ENCODE assay signal across 8 cellular contexts in genomic region chr3:136860541-136860940, GRCh38. TPM values are rescaled to one million over a fixed set of nuclear protein-coding genes. Genes with fewer than 3 reads are reported as not detected.
A peak's percentile ranks its signal among the peaks of the same experiment; 100 is the strongest.
DNase-seq lines count a peak whose midpoint lies in the region; ATAC-seq lines count a peak whose summit lies in the region.

No MANE protein-coding gene starts in this region.

- peaks cover 7% of the 10 kb centered on the region for H3K79me2 ChIP-seq in trophoblast cell (ENCODE audit: control insufficient read depth, insufficient read depth, low read length, poor library complexity)

- H4K12ac ChIP-seq in trophoblast cell (ENCODE audit: low read depth, low read length) = no peak overlapping the region

- intact Hi-C loops in sciatic nerve (cut with DNase I) = no loop called here

- no peak overlapping the region for H2BK12ac ChIP-seq in trophoblast cell (ENCODE audit: low read length)

- no peak overlapping the region for H2AFZ ChIP-seq in trophoblast cell (ENCODE audit: insufficient read depth, low read length, poor library complexity)

- no peak overlapping the region for H3K4ac ChIP-seq in trophoblast cell (ENCODE audit: low read depth, low read length)

- H3K9ac ChIP-seq in trophoblast cell (ENCODE audit: low read length) = no peak overlapping the region

- H3K79me1 ChIP-seq in trophoblast cell (ENCODE audit: low read length) = peaks cover 8% of the 10 kb centered on the region

- H2BK120ac ChIP-seq in trophoblast cell (ENCODE audit: insufficient read depth, low read length, poor library complexity) = no peak overlapping the region

- no peaks in the 10 kb centered on the region for H3K9me3 ChIP-seq in effector memory CD4-positive, alpha-beta T cell (ENCODE audit: control insufficient read depth, low read length)
- H3K9me3 ChIP-seq in trophoblast cell (ENCODE audit: insufficient read depth, low read depth, low read length) = no peaks in the 10 kb centered on the region

- ATAC-seq in HG03095 (IDR thresholded peaks at IDR 0.05; ENCODE audit: unreplicated experiment) (no peak), sciatic nerve (no peak)

- no peaks in the 10 kb centered on the region for H3K36me3 ChIP-seq in effector memory CD4-positive, alpha-beta T cell (ENCODE audit: control insufficient read depth, insufficient read depth, low read length)
- peaks cover 0 to 2% of the 10 kb centered on the region in 2 experiments for H3K36me3 ChIP-seq in trophoblast cell (ENCODE audit: control insufficient read depth in 1 of 2, insufficient read depth in 2 of 2, low read length in 2 of 2)

- H2BK5ac ChIP-seq in trophoblast cell (ENCODE audit: low read depth, low read length, poor library complexity) = no peak overlapping the region

- no peak overlapping the region for H3K23ac ChIP-seq in trophoblast cell (ENCODE audit: low read length)

- peak overlapping the region; percentile 73 for H3K27ac ChIP-seq in effector memory CD4-positive, alpha-beta T cell (ENCODE audit: insufficient read depth, low read length, poor library complexity, severe bottlenecking)
- H3K27ac ChIP-seq in trophoblast cell (ENCODE audit: low read depth, low read length) = no peak overlapping the region

- no CpG with 5 or more reads among the region's 4 CpGs for WGBS in trophoblast cell (ENCODE audit: extremely low coverage, insufficient coverage, insufficient read length)

- H3K4me1 ChIP-seq in effector memory CD4-positive, alpha-beta T cell (ENCODE audit: control insufficient read depth, insufficient read depth, low read length, poor library complexity, severe bottlenecking) = peaks cover 7% of the 10 kb centered on the region
- H3K4me1 ChIP-seq in trophoblast cell (ENCODE audit: control insufficient read depth in 1 of 2, insufficient read depth in 2 of 2, low read length in 2 of 2) = no peaks in the 10 kb centered on the region

- no peak overlapping the region for H3K14ac ChIP-seq in trophoblast cell (ENCODE audit: low read length)

- no peak overlapping the region for H4K8ac ChIP-seq in trophoblast cell (ENCODE audit: low read depth, low read length)

- H3K4me2 ChIP-seq in trophoblast cell (ENCODE audit: low read length) = peak overlapping the region; percentile 82

- H2AK5ac ChIP-seq in trophoblast cell (ENCODE audit: low read length) = no peak overlapping the region

- peak overlapping the region; percentile 56 for H3K4me3 ChIP-seq in effector memory CD4-positive, alpha-beta T cell (ENCODE audit: insufficient read depth, low read depth, low read length, poor library complexity, severe bottlenecking)
- no peak overlapping the region for H3K4me3 ChIP-seq in trophoblast cell (ENCODE audit: low read depth, low read length)

- DNase-seq in GF-D8 (lab: John Stamatoyannopoulos, UW) (peak; percentile 17), NCI-H2107 (lab: John Stamatoyannopoulos, UW) (peak; percentile 26), trophoblast cell (no peak), sciatic nerve (ENCODE audit: low spot score) (no peak), SW 1271 (lab: John Stamatoyannopoulos, UW) (no peak)
- no peak for DNase-seq in effector memory CD4-positive, alpha-beta T cell
- DNase-seq in stimulated activated CD4-positive, alpha-beta T cell treated with anti-CD3 and anti-CD28 coated beads, Interleukin-12 subunit alpha, Interleukin-12 subunit beta, amount 100 ng/mL, for 4 hours = no peak

- H4K91ac ChIP-seq in trophoblast cell (ENCODE audit: low read depth, low read length) = no peak overlapping the region

- no peak overlapping the region for H3K18ac ChIP-seq in trophoblast cell (ENCODE audit: low read length)

- H3K27me3 ChIP-seq in effector memory CD4-positive, alpha-beta T cell (replicated peaks; ENCODE audit: control insufficient read depth, insufficient read depth, low read length, poor library complexity, severe bottlenecking) = no peaks in the 10 kb centered on the region
- no peaks in the 10 kb centered on the region for H3K27me3 ChIP-seq in trophoblast cell (ENCODE audit: insufficient read depth, low read length)

RNA-seq across cellular contexts. Expression of gene NCK1, which starts 1.5 kb away (rescaled TPM):
- polyA plus RNA-seq in trophoblast cell (2013) = 28.2 and 29.0 TPM in 2 replicates
- total RNA-seq in sciatic nerve = 54.3 TPM

RNA-seq across cellular contexts. Expression of gene SLC35G2, which starts 41.6 kb away (rescaled TPM):
- 1.5 TPM in 2 replicates for polyA plus RNA-seq in trophoblast cell (2013)
- total RNA-seq in sciatic nerve = 8.0 TPM

Comparison
In these comparisons a context has a peak if more than half of its experiments do, and no peak if none do; other contexts are left out.
1. DNase-seq: peak in GF-D8 (single experiment) and NCI-H2107 (single experiment); none in effector memory CD4-positive, alpha-beta T cell (0 of 3), trophoblast cell (0 of 2), stimulated activated CD4-positive, alpha-beta T cell treated with anti-CD3 and anti-CD28 coated beads, Interleukin-12 subunit alpha, Interleukin-12 subunit beta, amount 100 ng/mL, for 4 hours (single experiment), sciatic nerve (single experiment) and SW 1271 (0 of 2).